In the genomic region with DNA sequence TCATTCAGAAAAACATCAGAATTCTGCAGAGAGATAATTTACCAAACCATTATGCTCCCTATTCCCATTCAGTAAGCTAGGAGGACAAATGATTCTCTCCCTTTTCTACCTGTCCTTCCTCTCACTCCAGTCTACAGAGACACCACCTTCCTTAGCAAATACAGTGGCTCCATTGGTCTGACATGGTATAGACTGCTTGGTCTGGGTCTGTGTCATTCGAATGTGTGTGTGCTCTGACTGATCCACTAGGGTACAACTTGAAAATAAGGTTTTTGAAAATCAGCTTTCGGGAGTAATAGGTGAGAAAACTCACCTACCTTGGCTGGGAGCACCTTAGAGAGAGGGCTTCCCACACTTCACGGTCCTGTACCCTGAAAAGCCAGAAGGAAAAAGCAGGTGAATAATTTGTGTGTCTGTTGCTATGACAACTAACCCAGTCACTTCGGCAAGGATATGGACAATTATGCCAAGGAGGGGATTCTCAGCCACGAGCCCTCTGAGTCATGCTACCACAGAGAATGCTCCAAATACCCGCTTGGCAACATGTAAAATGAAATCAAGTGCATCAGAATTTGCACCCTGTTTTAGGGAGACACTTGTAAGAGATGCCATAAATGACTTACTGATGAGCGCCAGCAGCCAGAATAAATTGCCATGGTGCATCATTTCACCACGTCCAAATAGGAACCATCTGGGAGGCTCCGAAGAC, we compare ENCODE assay signal across 1 cellular context.
TF ChIP-seq lines count a peak whose summit lies in the region.

No MANE protein-coding gene starts in this region.

TF ChIP-seq in GM23338, 12 proteins besides CTCF, POLR2A, EP300 and RAD21 (continued from another document):
- TF ChIP-seq, protein P1, sequence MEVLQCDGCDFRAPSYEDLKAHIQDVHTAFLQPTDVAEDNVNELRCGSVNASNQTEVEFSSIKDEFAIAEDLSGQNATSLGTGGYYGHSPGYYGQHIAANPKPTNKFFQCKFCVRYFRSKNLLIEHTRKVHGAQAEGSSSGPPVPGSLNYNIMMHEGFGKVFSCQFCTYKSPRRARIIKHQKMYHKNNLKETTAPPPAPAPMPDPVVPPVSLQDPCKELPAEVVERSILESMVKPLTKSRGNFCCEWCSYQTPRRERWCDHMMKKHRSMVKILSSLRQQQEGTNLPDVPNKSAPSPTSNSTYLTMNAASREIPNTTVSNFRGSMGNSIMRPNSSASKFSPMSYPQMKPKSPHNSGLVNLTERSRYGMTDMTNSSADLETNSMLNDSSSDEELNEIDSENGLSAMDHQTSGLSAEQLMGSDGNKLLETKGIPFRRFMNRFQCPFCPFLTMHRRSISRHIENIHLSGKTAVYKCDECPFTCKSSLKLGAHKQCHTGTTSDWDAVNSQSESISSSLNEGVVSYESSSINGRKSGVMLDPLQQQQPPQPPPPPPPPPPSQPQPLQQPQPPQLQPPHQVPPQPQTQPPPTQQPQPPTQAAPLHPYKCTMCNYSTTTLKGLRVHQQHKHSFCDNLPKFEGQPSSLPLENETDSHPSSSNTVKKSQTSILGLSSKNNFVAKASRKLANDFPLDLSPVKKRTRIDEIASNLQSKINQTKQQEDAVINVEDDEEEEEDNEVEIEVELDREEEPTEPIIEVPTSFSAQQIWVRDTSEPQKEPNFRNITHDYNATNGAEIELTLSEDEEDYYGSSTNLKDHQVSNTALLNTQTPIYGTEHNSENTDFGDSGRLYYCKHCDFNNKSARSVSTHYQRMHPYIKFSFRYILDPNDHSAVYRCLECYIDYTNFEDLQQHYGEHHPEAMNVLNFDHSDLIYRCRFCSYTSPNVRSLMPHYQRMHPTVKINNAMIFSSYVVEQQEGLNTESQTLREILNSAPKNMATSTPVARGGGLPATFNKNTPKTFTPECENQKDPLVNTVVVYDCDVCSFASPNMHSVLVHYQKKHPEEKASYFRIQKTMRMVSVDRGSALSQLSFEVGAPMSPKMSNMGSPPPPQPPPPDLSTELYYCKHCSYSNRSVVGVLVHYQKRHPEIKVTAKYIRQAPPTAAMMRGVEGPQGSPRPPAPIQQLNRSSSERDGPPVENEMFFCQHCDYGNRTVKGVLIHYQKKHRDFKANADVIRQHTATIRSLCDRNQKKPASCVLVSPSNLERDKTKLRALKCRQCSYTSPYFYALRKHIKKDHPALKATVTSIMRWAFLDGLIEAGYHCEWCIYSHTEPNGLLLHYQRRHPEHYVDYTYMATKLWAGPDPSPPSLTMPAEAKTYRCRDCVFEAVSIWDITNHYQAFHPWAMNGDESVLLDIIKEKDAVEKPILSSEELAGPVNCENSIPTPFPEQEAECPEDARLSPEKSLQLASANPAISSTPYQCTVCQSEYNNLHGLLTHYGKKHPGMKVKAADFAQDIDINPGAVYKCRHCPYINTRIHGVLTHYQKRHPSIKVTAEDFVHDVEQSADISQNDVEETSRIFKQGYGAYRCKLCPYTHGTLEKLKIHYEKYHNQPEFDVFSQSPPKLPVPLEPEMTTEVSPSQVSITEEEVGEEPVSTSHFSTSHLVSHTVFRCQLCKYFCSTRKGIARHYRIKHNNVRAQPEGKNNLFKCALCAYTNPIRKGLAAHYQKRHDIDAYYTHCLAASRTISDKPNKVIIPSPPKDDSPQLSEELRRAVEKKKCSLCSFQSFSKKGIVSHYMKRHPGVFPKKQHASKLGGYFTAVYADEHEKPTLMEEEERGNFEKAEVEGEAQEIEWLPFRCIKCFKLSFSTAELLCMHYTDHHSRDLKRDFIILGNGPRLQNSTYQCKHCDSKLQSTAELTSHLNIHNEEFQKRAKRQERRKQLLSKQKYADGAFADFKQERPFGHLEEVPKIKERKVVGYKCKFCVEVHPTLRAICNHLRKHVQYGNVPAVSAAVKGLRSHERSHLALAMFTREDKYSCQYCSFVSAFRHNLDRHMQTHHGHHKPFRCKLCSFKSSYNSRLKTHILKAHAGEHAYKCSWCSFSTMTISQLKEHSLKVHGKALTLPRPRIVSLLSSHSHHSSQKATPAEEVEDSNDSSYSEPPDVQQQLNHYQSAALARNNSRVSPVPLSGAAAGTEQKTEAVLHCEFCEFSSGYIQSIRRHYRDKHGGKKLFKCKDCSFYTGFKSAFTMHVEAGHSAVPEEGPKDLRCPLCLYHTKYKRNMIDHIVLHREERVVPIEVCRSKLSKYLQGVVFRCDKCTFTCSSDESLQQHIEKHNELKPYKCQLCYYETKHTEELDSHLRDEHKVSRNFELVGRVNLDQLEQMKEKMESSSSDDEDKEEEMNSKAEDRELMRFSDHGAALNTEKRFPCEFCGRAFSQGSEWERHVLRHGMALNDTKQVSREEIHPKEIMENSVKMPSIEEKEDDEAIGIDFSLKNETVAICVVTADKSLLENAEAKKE (CRISPR knock-in tag; IDR thresholded peaks at IDR 0.05), result no peak
- TF ChIP-seq JUNB (IDR thresholded peaks at IDR 0.05; ENCODE audit: unreplicated experiment), result no peak
